In genomic region chrX:137749282-137749681, GRCh38 we compare ENCODE assay signal across 20 cellular contexts.
DNase-seq lines count a peak whose midpoint lies in the region; ATAC-seq and TF ChIP-seq lines count a peak whose summit lies in the region.
"Had no signal": no experiment of that assay in that cellular context is flagged by ENCODE, and none has a peak within 500 bp of the region (broad histone marks: within the 10 kb centered on the region; RNA-seq: fewer than 3 reads in every experiment).

No MANE protein-coding gene starts in this region.

- H3K4me3 ChIP-seq in HUES64 (ENCODE audit: low read length) (no peak overlapping the region), endodermal cell (ENCODE audit: low read length) (peak overlapping the region; percentile 63), neural progenitor cell (peak overlapping the region; percentile 25)
- H3K4me3 ChIP-seq: GM12878, PC-9 had no signal

- H3K4me1 ChIP-seq in H9 (ENCODE audit: insufficient read depth, low read length) (peaks cover 10% of the 10 kb centered on the region; the same call in 1 of the 2 replicates), HUES64 (ENCODE audit: insufficient read depth, low read length) (peaks cover 67% of the 10 kb centered on the region), endodermal cell (ENCODE audit: control insufficient read depth, insufficient read depth, low read length) (peaks cover 16% of the 10 kb centered on the region), neural progenitor cell (peaks cover 64% of the 10 kb centered on the region)

- no peak overlapping the region for H2AFZ ChIP-seq in H9 (ENCODE audit: low read length)
- no peak overlapping the region for H2AFZ ChIP-seq in neural progenitor cell (replicated peaks)
- H2AFZ ChIP-seq: PC-9 had no signal

- H3K27ac Mint-ChIP-seq in H9, result peak overlapping the region; percentile 3 to 96 (median 95); a peak in 6 of 7 replicates
- peak overlapping the region; percentile 91 for H3K27ac Mint-ChIP-seq in endodermal cell
- H3K27ac Mint-ChIP-seq in neural progenitor cell, result peak overlapping the region; percentile 95
- no peak overlapping the region for H3K27ac Mint-ChIP-seq in mesothelial cell of epicardium
- H3K27ac Mint-ChIP-seq: HFFc6 had no signal

- no peak overlapping the region for H4K5ac ChIP-seq in H9 (ENCODE audit: insufficient read length, low read depth, low read length)

- no peak overlapping the region for H3K9ac ChIP-seq in H9 (ENCODE audit: extremely low read depth, insufficient read length, low read length)
- H3K9ac ChIP-seq in HUES64 (ENCODE audit: low read depth, low read length), result no peak overlapping the region; the same call in 1 of the 2 replicates
- peak overlapping the region; percentile 42 for H3K9ac ChIP-seq in endodermal cell (ENCODE audit: extremely low read depth, low read length, poor library complexity, severe bottlenecking)
- H3K9ac ChIP-seq in neural progenitor cell, result no peak overlapping the region

- no peaks in the 10 kb centered on the region for H3K79me2 ChIP-seq in H9 (ENCODE audit: insufficient read depth, low read length)
- H3K79me2 ChIP-seq in neural progenitor cell (ENCODE audit: low read depth), result no peaks in the 10 kb centered on the region

- peak overlapping the region; percentile 73 for H3K27ac ChIP-seq in H9 (ENCODE audit: insufficient read length, low read depth, low read length)
- peak overlapping the region; percentile 73 for H3K27ac ChIP-seq in HUES64 (ENCODE audit: low read depth, low read length)
- peak overlapping the region; percentile 72 for H3K27ac ChIP-seq in endodermal cell (ENCODE audit: low read depth, low read length)
- peak overlapping the region; percentile 83 for H3K27ac ChIP-seq in neural progenitor cell
- H3K27ac ChIP-seq: HL-60, PC-9, RWPE1 had no signal

- H2BK20ac ChIP-seq in H9 (ENCODE audit: low read depth, low read length, poor library complexity, severe bottlenecking), result no peak overlapping the region

- no CpG with 5 or more reads among the region's 3 CpGs for WGBS in H9 (ENCODE audit: extremely low coverage, insufficient read length, low lambda C conversion rate)
- 0% methylated on average over 2 of the region's 3 CpGs for WGBS in HUES64
- WGBS in endodermal cell (ENCODE audit: insufficient coverage in 1 of 2, insufficient read length in 1 of 2), 2 experiments, result 0% methylated on average over 2 of the region's 3 CpGs; no CpG with 5 or more reads in 1 of the 2 experiments

- no peak overlapping the region for H3K14ac ChIP-seq in H9 (ENCODE audit: insufficient read depth, low read length)

- H3K27me3 ChIP-seq in H9 (ENCODE audit: insufficient read depth, low read length) (no peaks in the 10 kb centered on the region), HUES64 (ENCODE audit: insufficient read depth, low read length) (no peaks in the 10 kb centered on the region), endodermal cell (ENCODE audit: control insufficient read depth, insufficient read depth, low read length, poor library complexity, severe bottlenecking) (no peaks in the 10 kb centered on the region), neural progenitor cell (no peaks in the 10 kb centered on the region)

- ATAC-seq in GM19452 (IDR thresholded peaks at IDR 0.05; ENCODE audit: unreplicated experiment), result no peak
- ATAC-seq: GM12878, SK-N-SH treated with all-trans-retinoic acid at 6 μM for 48 hours had no signal

- H4K8ac ChIP-seq in H9 (replicated peaks; ENCODE audit: insufficient read length, low read depth, low read length), result no peak overlapping the region

- H3T11ph ChIP-seq in H9 (ENCODE audit: low read length), result no peak overlapping the region

- H3K36me3 Mint-ChIP-seq in H9 (ENCODE audit: insufficient read depth in 1 of 3, low read depth in 3 of 3) (no peaks in the 10 kb centered on the region; a peak in 1 of 7 replicates), endodermal cell (ENCODE audit: low read depth) (no peaks in the 10 kb centered on the region), neural progenitor cell (no peaks in the 10 kb centered on the region), mesothelial cell of epicardium (no peaks in the 10 kb centered on the region)

- DNase-seq in H9 (no peak), endodermal cell (peak; percentile 63), neural progenitor cell (ENCODE audit: low spot score) (peak; percentile 56), mesothelial cell of epicardium (ENCODE audit: low spot score in 2 of 2, unreplicated experiment in 2 of 2) (no peak), T-helper 1 cell (no peak)
- DNase-seq: ACHN, C1 segment of cervical spinal cord, HFFc6, NCI-H1105 treated with DMSO at 0.1 percent for 48 hours, NCI-H187, NCI-H226, NCI-H524, PC-9, SIG-M5 had no signal

- H2AK5ac ChIP-seq in H9 (ENCODE audit: insufficient read length, low read length), result no peak overlapping the region

- peaks cover 57% of the 10 kb centered on the region for H3F3A ChIP-seq in neural progenitor cell (ENCODE audit: low read depth)

- no peak overlapping the region for H4K91ac ChIP-seq in H9 (ENCODE audit: insufficient read length, low read depth, low read length)

- H3K27me3 Mint-ChIP-seq in H9 (ENCODE audit: low read depth) (no peaks in the 10 kb centered on the region; the same call in 1 of the 2 replicates), endodermal cell (ENCODE audit: insufficient read depth) (no peaks in the 10 kb centered on the region), neural progenitor cell (ENCODE audit: insufficient read depth, low read depth) (no peaks in the 10 kb centered on the region), mesothelial cell of epicardium (ENCODE audit: low read depth) (no peaks in the 10 kb centered on the region)

- no peak overlapping the region for H2BK120ac ChIP-seq in H9 (ENCODE audit: low read depth, low read length, poor library complexity, severe bottlenecking)

- no peak for TF ChIP-seq CTCF in H9 (conservative IDR thresholded peaks at IDR 0.05)
- no peak for TF ChIP-seq CTCF in endodermal cell (conservative IDR thresholded peaks at IDR 0.05)
- no peak for TF ChIP-seq CTCF in neural progenitor cell (IDR thresholded peaks at IDR 0.05)
- no peak for TF ChIP-seq CTCF in mesothelial cell of epicardium (IDR thresholded peaks at IDR 0.05; ENCODE audit: unreplicated experiment)

- H3K4me3 Mint-ChIP-seq in H9, result peak overlapping the region; percentile 12 to 22; a peak in 3 of 5 replicates
- H3K4me3 Mint-ChIP-seq in endodermal cell, result peak overlapping the region; percentile 33
- peak overlapping the region; percentile 79 for H3K4me3 Mint-ChIP-seq in neural progenitor cell
- H3K4me3 Mint-ChIP-seq in mesothelial cell of epicardium, result no peak overlapping the region
- H3K4me3 Mint-ChIP-seq: HFFc6 had no signal

- H4K20me1 ChIP-seq in H9 (ENCODE audit: control insufficient read depth, insufficient read depth, insufficient read length) (no peaks in the 10 kb centered on the region), neural progenitor cell (ENCODE audit: low read depth) (no peaks in the 10 kb centered on the region)

- H3K79me1 ChIP-seq in H9 (ENCODE audit: insufficient read depth, low read depth, low read length, poor library complexity, severe bottlenecking), result no peaks in the 10 kb centered on the region

- no peak overlapping the region for H2BK5ac ChIP-seq in H9 (ENCODE audit: insufficient read length, low read length)

- H3K4me1 Mint-ChIP-seq in H9 (peaks cover 55 to 72% of the 10 kb centered on the region in 2 experiments), endodermal cell (peaks cover 63% of the 10 kb centered on the region), neural progenitor cell (peaks cover 83% of the 10 kb centered on the region), mesothelial cell of epicardium (no peaks in the 10 kb centered on the region)

- no peak overlapping the region for H3K4ac ChIP-seq in H9 (ENCODE audit: low read depth, low read length)

- no peak overlapping the region for H2BK15ac ChIP-seq in H9 (ENCODE audit: low read depth, low read length)

- no peaks in the 10 kb centered on the region for H3K9me3 ChIP-seq in H9 (ENCODE audit: control insufficient read depth, low read depth, low read length)
- no peaks in the 10 kb centered on the region for H3K9me3 ChIP-seq in HUES64 (ENCODE audit: insufficient read depth, low read depth, low read length)
- no peaks in the 10 kb centered on the region for H3K9me3 ChIP-seq in endodermal cell (ENCODE audit: control insufficient read depth, low read length)
- H3K9me3 ChIP-seq in neural progenitor cell (ENCODE audit: low read depth), result no peaks in the 10 kb centered on the region

- H3K9me3 Mint-ChIP-seq in H9 (peaks cover 0 to 33% of the 10 kb centered on the region in 2 experiments; a peak in 2 of 5 replicates), endodermal cell (peaks cover 32% of the 10 kb centered on the region), neural progenitor cell (no peaks in the 10 kb centered on the region), mesothelial cell of epicardium (peaks cover 12% of the 10 kb centered on the region)
- H3K9me3 Mint-ChIP-seq: HFFc6 had no signal

- no peak overlapping the region for H2BK12ac ChIP-seq in H9 (ENCODE audit: insufficient read length, low read depth, low read length)

- H3K4me2 ChIP-seq in H9 (ENCODE audit: insufficient read depth, insufficient read length, low read length) (peak overlapping the region; percentile 22), neural progenitor cell (peak overlapping the region; percentile 75)
- H3K4me2 ChIP-seq: PC-9 had no signal

- no peak overlapping the region for H3K23ac ChIP-seq in H9 (ENCODE audit: insufficient read length, low read depth, low read length)

- no peaks in the 10 kb centered on the region for H3K36me3 ChIP-seq in HUES64 (ENCODE audit: insufficient read depth, low read length)
- H3K36me3 ChIP-seq in endodermal cell (ENCODE audit: control insufficient read depth, insufficient read depth, low read length), result no peaks in the 10 kb centered on the region
- no peaks in the 10 kb centered on the region for H3K36me3 ChIP-seq in neural progenitor cell

- no peak overlapping the region for H3K56ac ChIP-seq in H9 (ENCODE audit: insufficient read length, low read depth, low read length)

- H3K18ac ChIP-seq in H9 (ENCODE audit: insufficient read length, low read depth, low read length), result no peak overlapping the region

- H3K23me2 ChIP-seq in H9 (ENCODE audit: insufficient read length, low read depth, low read length, poor library complexity, severe bottlenecking), result no peaks in the 10 kb centered on the region

Comparison
In these comparisons a context has a peak if more than half of its experiments do, and no peak if none do; other contexts are left out.
1. DNase-seq: peak in endodermal cell (single experiment) and neural progenitor cell (single experiment); none in H9 (single experiment), mesothelial cell of epicardium (0 of 2) and T-helper 1 cell (0 of 5).
2. Peak in every context shown above with its lines, with median percentiles within 50 percentile points of each other: H3K27ac ChIP-seq.